Comparison of ENCODE assay signal across 22 cellular contexts in genomic region chr15:87579537-87579936, GRCh38.
"Had no signal": no experiment of that assay in that cellular context is flagged by ENCODE, and none has a peak within 500 bp of the region (broad histone marks: within the 10 kb centered on the region; RNA-seq: fewer than 3 reads in every experiment).

No MANE protein-coding gene starts in this region.

- H3K9me3 ChIP-seq: esophagus muscularis mucosa, gastroesophageal sphincter, heart left ventricle, left lung, psoas muscle, sigmoid colon, stomach, thyroid gland had no signal

- H3K4me1 ChIP-seq: esophagus muscularis mucosa, gastroesophageal sphincter, heart left ventricle, left lung, psoas muscle, sigmoid colon, stomach, thyroid gland had no signal

- H3K4me3 ChIP-seq: dorsolateral prefrontal cortex, esophagus muscularis mucosa, gastroesophageal sphincter, heart left ventricle, hepatocyte, left lung, psoas muscle, sigmoid colon, stomach, thyroid gland had no signal

- H3K27ac ChIP-seq: dorsolateral prefrontal cortex, esophagus muscularis mucosa, gastroesophageal sphincter, heart left ventricle, hepatocyte, left lung, psoas muscle, sigmoid colon, stomach, thyroid gland had no signal

- H3K27me3 ChIP-seq: dorsolateral prefrontal cortex, esophagus muscularis mucosa, gastroesophageal sphincter, heart left ventricle, left lung, sigmoid colon, stomach, thyroid gland had no signal

- H3K36me3 ChIP-seq: esophagus muscularis mucosa, gastroesophageal sphincter, heart left ventricle, left lung, sigmoid colon, stomach, thyroid gland had no signal

- ATAC-seq: gastroesophageal sphincter; heart left ventricle; left lung; naive thymus-derived CD8-positive, alpha-beta T cell; psoas muscle; right cardiac atrium; stimulated activated effector memory CD8-positive, alpha-beta T cell treated with anti-CD3 and anti-CD28 coated beads, Interleukin-12 subunit alpha, Interleukin-12 subunit beta, amount 100 ng/mL, for 72 hours had no signal

- DNase-seq: dorsolateral prefrontal cortex; effector CD4-positive, alpha-beta T cell; heart left ventricle; kidney; left lung; mesendoderm; midbrain; naive thymus-derived CD8-positive, alpha-beta T cell; nephron progenitor cell; psoas muscle; right cardiac atrium; sigmoid colon; stimulated activated CD4-positive, alpha-beta T cell treated with anti-CD3 and anti-CD28 coated beads, Interleukin-2, amount 100 ng/mL, for 24 hours; stimulated activated CD4-positive, alpha-beta T cell treated with anti-CD3 and anti-CD28 coated beads, Interleukin-4, amount 100 ng/mL, for 24 hours; stimulated activated naive CD4-positive, alpha-beta T cell treated with Interleukin-2 at 50 U/mL for 16 hours; stomach; thyroid gland; trophoblast cell had no signal
